ENCODE assay signal across 1 cellular context in the genomic region with DNA sequence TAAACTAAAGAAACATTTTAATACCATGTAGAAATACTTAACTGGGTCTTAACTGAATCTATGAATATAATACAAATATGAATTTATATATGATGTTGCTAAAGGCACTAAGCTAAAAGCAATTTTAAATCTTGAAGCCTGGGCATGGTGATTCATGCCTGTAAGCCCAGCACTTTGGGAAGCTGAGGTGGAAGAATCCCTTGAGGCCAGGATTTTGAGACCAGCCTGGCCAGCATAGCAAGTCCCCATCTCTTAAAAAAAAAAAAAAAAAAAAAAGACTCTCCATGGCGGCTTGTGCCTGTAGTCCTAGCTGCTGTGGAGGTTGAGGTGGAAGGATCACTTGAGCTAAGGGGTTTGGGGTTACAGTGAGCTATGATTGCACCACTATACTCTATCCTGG.
TF ChIP-seq lines count a peak whose summit lies in the region.

No MANE protein-coding gene starts in this region.

TF ChIP-seq in GM23338, 12 proteins besides CTCF, POLR2A, EP300 and RAD21 (continued from another document):
- no peak for TF ChIP-seq ZNF114 (CRISPR knock-in tag; IDR thresholded peaks at IDR 0.05)
- TF ChIP-seq, protein P1, sequence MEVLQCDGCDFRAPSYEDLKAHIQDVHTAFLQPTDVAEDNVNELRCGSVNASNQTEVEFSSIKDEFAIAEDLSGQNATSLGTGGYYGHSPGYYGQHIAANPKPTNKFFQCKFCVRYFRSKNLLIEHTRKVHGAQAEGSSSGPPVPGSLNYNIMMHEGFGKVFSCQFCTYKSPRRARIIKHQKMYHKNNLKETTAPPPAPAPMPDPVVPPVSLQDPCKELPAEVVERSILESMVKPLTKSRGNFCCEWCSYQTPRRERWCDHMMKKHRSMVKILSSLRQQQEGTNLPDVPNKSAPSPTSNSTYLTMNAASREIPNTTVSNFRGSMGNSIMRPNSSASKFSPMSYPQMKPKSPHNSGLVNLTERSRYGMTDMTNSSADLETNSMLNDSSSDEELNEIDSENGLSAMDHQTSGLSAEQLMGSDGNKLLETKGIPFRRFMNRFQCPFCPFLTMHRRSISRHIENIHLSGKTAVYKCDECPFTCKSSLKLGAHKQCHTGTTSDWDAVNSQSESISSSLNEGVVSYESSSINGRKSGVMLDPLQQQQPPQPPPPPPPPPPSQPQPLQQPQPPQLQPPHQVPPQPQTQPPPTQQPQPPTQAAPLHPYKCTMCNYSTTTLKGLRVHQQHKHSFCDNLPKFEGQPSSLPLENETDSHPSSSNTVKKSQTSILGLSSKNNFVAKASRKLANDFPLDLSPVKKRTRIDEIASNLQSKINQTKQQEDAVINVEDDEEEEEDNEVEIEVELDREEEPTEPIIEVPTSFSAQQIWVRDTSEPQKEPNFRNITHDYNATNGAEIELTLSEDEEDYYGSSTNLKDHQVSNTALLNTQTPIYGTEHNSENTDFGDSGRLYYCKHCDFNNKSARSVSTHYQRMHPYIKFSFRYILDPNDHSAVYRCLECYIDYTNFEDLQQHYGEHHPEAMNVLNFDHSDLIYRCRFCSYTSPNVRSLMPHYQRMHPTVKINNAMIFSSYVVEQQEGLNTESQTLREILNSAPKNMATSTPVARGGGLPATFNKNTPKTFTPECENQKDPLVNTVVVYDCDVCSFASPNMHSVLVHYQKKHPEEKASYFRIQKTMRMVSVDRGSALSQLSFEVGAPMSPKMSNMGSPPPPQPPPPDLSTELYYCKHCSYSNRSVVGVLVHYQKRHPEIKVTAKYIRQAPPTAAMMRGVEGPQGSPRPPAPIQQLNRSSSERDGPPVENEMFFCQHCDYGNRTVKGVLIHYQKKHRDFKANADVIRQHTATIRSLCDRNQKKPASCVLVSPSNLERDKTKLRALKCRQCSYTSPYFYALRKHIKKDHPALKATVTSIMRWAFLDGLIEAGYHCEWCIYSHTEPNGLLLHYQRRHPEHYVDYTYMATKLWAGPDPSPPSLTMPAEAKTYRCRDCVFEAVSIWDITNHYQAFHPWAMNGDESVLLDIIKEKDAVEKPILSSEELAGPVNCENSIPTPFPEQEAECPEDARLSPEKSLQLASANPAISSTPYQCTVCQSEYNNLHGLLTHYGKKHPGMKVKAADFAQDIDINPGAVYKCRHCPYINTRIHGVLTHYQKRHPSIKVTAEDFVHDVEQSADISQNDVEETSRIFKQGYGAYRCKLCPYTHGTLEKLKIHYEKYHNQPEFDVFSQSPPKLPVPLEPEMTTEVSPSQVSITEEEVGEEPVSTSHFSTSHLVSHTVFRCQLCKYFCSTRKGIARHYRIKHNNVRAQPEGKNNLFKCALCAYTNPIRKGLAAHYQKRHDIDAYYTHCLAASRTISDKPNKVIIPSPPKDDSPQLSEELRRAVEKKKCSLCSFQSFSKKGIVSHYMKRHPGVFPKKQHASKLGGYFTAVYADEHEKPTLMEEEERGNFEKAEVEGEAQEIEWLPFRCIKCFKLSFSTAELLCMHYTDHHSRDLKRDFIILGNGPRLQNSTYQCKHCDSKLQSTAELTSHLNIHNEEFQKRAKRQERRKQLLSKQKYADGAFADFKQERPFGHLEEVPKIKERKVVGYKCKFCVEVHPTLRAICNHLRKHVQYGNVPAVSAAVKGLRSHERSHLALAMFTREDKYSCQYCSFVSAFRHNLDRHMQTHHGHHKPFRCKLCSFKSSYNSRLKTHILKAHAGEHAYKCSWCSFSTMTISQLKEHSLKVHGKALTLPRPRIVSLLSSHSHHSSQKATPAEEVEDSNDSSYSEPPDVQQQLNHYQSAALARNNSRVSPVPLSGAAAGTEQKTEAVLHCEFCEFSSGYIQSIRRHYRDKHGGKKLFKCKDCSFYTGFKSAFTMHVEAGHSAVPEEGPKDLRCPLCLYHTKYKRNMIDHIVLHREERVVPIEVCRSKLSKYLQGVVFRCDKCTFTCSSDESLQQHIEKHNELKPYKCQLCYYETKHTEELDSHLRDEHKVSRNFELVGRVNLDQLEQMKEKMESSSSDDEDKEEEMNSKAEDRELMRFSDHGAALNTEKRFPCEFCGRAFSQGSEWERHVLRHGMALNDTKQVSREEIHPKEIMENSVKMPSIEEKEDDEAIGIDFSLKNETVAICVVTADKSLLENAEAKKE (CRISPR knock-in tag; IDR thresholded peaks at IDR 0.05) = no peak
TF ChIP-seq in GM23338: peak in this region for 0.
